Comparison of ENCODE assay signal across 10 cellular contexts in the genomic region with DNA sequence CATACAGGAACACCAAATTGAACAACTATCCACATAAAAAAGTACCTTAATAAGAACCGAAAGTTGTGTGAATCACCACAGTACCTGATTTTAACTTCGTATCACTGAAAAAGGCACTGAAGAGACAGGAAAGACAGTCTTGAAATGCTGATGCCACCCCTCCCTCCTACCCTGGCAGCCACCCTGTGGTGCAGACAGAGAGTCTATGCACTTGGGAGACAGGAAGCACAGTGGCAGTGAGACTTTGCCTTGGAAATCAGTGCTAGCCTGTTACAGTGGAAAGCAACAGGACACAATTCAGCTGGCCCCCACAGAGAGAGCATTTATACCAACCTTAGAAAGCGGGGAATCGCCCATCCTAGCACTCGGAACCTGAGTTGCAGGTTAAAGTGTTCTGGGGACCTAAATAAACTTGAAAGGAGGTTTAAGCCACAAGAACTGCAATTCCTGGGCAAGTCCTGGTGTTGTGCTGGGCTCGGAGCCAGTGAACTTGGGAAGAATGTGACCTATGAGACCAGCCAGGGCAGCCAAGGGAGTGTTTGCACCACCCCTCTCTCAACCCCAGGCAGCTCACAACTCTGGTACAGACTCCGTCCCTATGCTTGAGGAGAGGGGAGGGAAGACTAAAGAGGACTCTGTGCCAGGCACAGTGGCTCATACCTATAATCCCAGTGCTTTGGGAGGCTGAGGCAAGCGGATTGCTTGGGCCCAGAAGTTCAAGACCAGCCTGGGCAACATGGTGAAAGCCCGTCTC.
DNase-seq lines count a peak whose midpoint lies in the region; ATAC-seq and TF ChIP-seq lines count a peak whose summit lies in the region.
"Had no signal": no experiment of that assay in that cellular context is flagged by ENCODE, and none has a peak within 500 bp of the region (broad histone marks: within the 10 kb centered on the region; RNA-seq: fewer than 3 reads in every experiment).

No MANE protein-coding gene starts in this region.

- peaks cover 27% of the 10 kb centered on the region for H3K36me3 Mint-ChIP-seq in activated T-cell treated with anti-CD3 and anti-CD28 coated beads, Interleukin-2, amount 50 U/mL, for 24 hours (ENCODE audit: low read depth)

- H3K4me3 Mint-ChIP-seq in activated T-cell treated with anti-CD3 and anti-CD28 coated beads, Interleukin-2, amount 50 U/mL, for 24 hours, result no peak overlapping the region

- peak overlapping the region; percentile 50 for H3K27ac Mint-ChIP-seq in activated T-cell treated with anti-CD3 and anti-CD28 coated beads, Interleukin-2, amount 50 U/mL, for 24 hours

- TF ChIP-seq CTCF in lower leg skin (IDR thresholded peaks at IDR 0.05) (no peak), upper lobe of right lung (IDR thresholded peaks at IDR 0.05) (no peak)

- H3K27me3 Mint-ChIP-seq in activated T-cell treated with anti-CD3 and anti-CD28 coated beads, Interleukin-2, amount 50 U/mL, for 24 hours, result no peaks in the 10 kb centered on the region

- peaks cover 34% of the 10 kb centered on the region for H3K4me1 Mint-ChIP-seq in activated T-cell treated with anti-CD3 and anti-CD28 coated beads, Interleukin-2, amount 50 U/mL, for 24 hours (ENCODE audit: low read depth)

- no peak for DNase-seq in activated T-cell treated with anti-CD3 and anti-CD28 coated beads, Interleukin-2, amount 50 U/mL, for 24 hours
- DNase-seq in activated T-cell treated with anti-CD3 and anti-CD28 coated beads, Interleukin-2, amount 50 U/mL, for 1 hour, result no peak
- DNase-seq in dermis blood vessel endothelial cell, result peak; percentile 52
- DNase-seq in lower leg skin (ENCODE audit: low spot score in 2 of 2), result peak; percentile 23 to 84
- peak; percentile 79 for DNase-seq in upper lobe of right lung
- DNase-seq: activated effector memory CD4-positive, alpha-beta T cell treated with anti-CD3 and anti-CD28 coated beads, Interleukin-2, amount 50 U/mL, for 16 hours had no signal

- WGBS in lower leg skin, 2 donors, result 53 to 56% methylated on average over 9 of the region's 9 CpGs

- intact Hi-C loops in lower leg skin (cut with DNase I; ENCODE audit: low total_unique reads), result no loop called here
- intact Hi-C loops in upper lobe of right lung (cut with DNase I), result no loop called here

- H3K9me3 ChIP-seq in upper lobe of right lung, result no peaks in the 10 kb centered on the region

- H3K27ac ChIP-seq in upper lobe of right lung, result no peak overlapping the region

- peaks cover 5% of the 10 kb centered on the region for H3K9me3 Mint-ChIP-seq in activated T-cell treated with anti-CD3 and anti-CD28 coated beads, Interleukin-2, amount 50 U/mL, for 24 hours

- H3K4me1 ChIP-seq in upper lobe of right lung, result peaks cover 11% of the 10 kb centered on the region

- no peak for TF ChIP-seq POLR2A in lower leg skin (IDR thresholded peaks at IDR 0.05)

- H3K27me3 ChIP-seq in upper lobe of right lung, result no peaks in the 10 kb centered on the region

- ATAC-seq in upper lobe of right lung (peak; percentile 94), GM21786 (IDR thresholded peaks at IDR 0.05; ENCODE audit: unreplicated experiment) (no peak), HG03025 (IDR thresholded peaks at IDR 0.05; ENCODE audit: low FRiP score, unreplicated experiment) (no peak), GM19455 (IDR thresholded peaks at IDR 0.05; ENCODE audit: unreplicated experiment) (no peak)
- ATAC-seq: Panc1 had no signal

- H3K4me3 ChIP-seq in lower leg skin (ENCODE audit: low read depth, poor library complexity, severe bottlenecking) (no peak overlapping the region), upper lobe of right lung (no peak overlapping the region)

- H3K36me3 ChIP-seq in upper lobe of right lung, result no peaks in the 10 kb centered on the region

Comparison
In these comparisons a context has a peak if more than half of its experiments do, and no peak if none do; other contexts are left out.
1. DNase-seq: peak in dermis blood vessel endothelial cell (single experiment), lower leg skin (2 of 2) and upper lobe of right lung (single experiment); none in activated T-cell treated with anti-CD3 and anti-CD28 coated beads, Interleukin-2, amount 50 U/mL, for 24 hours (single experiment) and activated T-cell treated with anti-CD3 and anti-CD28 coated beads, Interleukin-2, amount 50 U/mL, for 1 hour (single experiment).